Comparison of ENCODE assay signal across 14 cellular contexts in the genomic region with DNA sequence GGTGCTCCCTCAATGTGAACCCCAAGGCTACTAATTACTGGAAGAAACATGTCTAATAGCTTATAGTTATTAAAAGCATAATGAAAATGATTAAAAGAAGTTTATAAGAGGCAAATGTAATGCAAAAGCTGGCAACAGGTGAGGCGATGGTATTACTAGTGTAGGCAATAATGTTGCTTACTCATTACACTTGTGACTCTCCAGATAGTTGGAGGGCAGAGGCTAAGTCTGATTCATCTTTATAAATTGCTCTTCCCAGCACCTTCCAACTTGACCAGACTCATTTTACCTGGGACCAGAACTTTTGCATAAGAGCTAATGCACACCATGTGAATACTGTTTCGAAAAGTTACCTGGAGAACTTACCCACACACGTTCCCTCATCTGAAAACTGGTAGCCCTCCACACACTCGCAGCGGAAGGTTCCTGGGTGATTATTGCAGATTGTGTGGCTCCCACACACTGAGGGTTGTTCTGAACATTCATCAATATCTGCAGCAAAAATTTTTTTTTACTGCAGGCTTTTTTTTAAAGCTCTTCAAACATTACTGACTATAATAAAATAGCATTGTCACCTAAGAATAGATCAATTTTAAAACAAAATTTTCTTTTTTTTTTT. TPM values are rescaled to one million over a fixed set of nuclear protein-coding genes. Genes with fewer than 3 reads are reported as not detected.
DNase-seq lines count a peak whose midpoint lies in the region; ATAC-seq and TF ChIP-seq lines count a peak whose summit lies in the region.
"Had no signal": no experiment of that assay in that cellular context is flagged by ENCODE, and none has a peak within 500 bp of the region (broad histone marks: within the 10 kb centered on the region; RNA-seq: fewer than 3 reads in every experiment).

No MANE protein-coding gene starts in this region.

- peak; percentile 31 for ATAC-seq in left lung
- ATAC-seq in upper lobe of left lung (ENCODE audit: low FRiP score in 2 of 2), result no peak
- ATAC-seq: activated CD8-positive, alpha-beta T cell treated with anti-CD3 and anti-CD28 coated beads, Interleukin-2, amount 10 ng/mL, durations not matched to agents 7 days and 5 days; stimulated activated effector memory CD8-positive, alpha-beta T cell treated with anti-CD3 and anti-CD28 coated beads, Interleukin-12 subunit alpha, Interleukin-12 subunit beta, amount 100 ng/mL, for 72 hours had no signal

- no peaks in the 10 kb centered on the region for H3K27me3 ChIP-seq in mammary epithelial cell (ENCODE audit: insufficient read depth, low read length)
- H3K27me3 ChIP-seq in left lung, result no peaks in the 10 kb centered on the region
- no peaks in the 10 kb centered on the region for H3K27me3 ChIP-seq in upper lobe of left lung

- no peaks in the 10 kb centered on the region for H4K20me1 ChIP-seq in mammary epithelial cell (ENCODE audit: insufficient read depth, low read length)

- peak overlapping the region; percentile 61 for H3K4me2 ChIP-seq in mammary epithelial cell (ENCODE audit: insufficient read depth, low read depth, low read length)

- H3K27ac ChIP-seq in mammary epithelial cell (ENCODE audit: insufficient read depth, low read depth, low read length) (peak overlapping the region; percentile 28), left lung (no peak overlapping the region), upper lobe of left lung (peak overlapping the region in 3 of 4 donors; percentile 75 to 76 (median 75)), coronary artery (peak overlapping the region in 1 of 2 donors; percentile 58)

- H3K79me2 ChIP-seq in mammary epithelial cell (ENCODE audit: insufficient read depth, low read length), result no peaks in the 10 kb centered on the region

- BruUV-seq in mammary epithelial cell (replicated peaks; lab: Mats Ljungman, UMichigan), result no TSS peak

- in situ Hi-C loops in mammary epithelial cell (cut with MboI; ENCODE audit: low sequenced_read_pairs in 2 of 2), result no loop called here

- CTCF ChIA-PET in mammary epithelial cell (lab: Charles Lee; ENCODE audit: low non-redundant PET), result interaction anchor here (0.7 kb wide), 1 partner anchor 1034 kb away, joined by 4 read pairs; no protein-coding TSS in a partner anchor

- H2AFZ ChIP-seq in mammary epithelial cell (ENCODE audit: low read depth, low read length), result no peak overlapping the region

- DNase-seq in HS-5 (ENCODE audit: low read depth) (peak; percentile 29), mammary epithelial cell (peak; percentile 92), left lung (no peak), upper lobe of left lung (no peak), NCI-H2227 (lab: John Stamatoyannopoulos, UW; ENCODE audit: unreplicated experiment) (no peak), coronary artery (ENCODE audit: low spot score) (no peak)
- no peak for DNase-seq in activated T-cell treated with anti-CD3 and anti-CD28 coated beads, Interleukin-2, amount 50 U/mL, for 48 hours
- DNase-seq: activated CD8-positive, alpha-beta T cell treated with anti-CD3 and anti-CD28 coated beads, Interleukin-2, amount 10 ng/mL, durations not matched to agents 7 days and 5 days; CD8-positive, alpha-beta memory T cell; NCI-H1436; NCI-H526 treated with DMSO at 0.1 percent for 48 hours; SIG-M5; stimulated activated CD4-positive, alpha-beta T cell treated with anti-CD3 and anti-CD28 coated beads, Interleukin-2, amount 100 ng/mL, for 48 hours had no signal

- dilution Hi-C loops in mammary epithelial cell (cut with HindIII; ENCODE audit: low sequenced_read_pairs), result loop anchor here (5.0 kb wide), 2 partner anchors 45 to 75 kb away; no protein-coding TSS in a partner anchor

- TF ChIP-seq EP300 in upper lobe of left lung (IDR thresholded peaks at IDR 0.05), result no peak

- H3K4me3 ChIP-seq in mammary epithelial cell (replicated peaks in 1 of 3; ENCODE audit: insufficient read depth in 1 of 3, low read depth in 2 of 3, low read length in 3 of 3), result no peak overlapping the region
- no peak overlapping the region for H3K4me3 ChIP-seq in left lung
- no peak overlapping the region for H3K4me3 ChIP-seq in upper lobe of left lung
- H3K4me3 ChIP-seq in coronary artery, result no peak overlapping the region

- no peak for TF ChIP-seq POLR2A in upper lobe of left lung (IDR thresholded peaks at IDR 0.05)

- H3K4me1 ChIP-seq in mammary epithelial cell (ENCODE audit: insufficient read depth, low read length), result peaks cover 19% of the 10 kb centered on the region
- H3K4me1 ChIP-seq in left lung, result no peaks in the 10 kb centered on the region
- H3K4me1 ChIP-seq in upper lobe of left lung, result peaks cover 0 to 15% (median 9%) of the 10 kb centered on the region in 4 donors

- H3K9ac ChIP-seq in mammary epithelial cell (ENCODE audit: insufficient read depth, low read length), result no peak overlapping the region

- H3K9me3 ChIP-seq in mammary epithelial cell (replicated peaks; ENCODE audit: insufficient read depth, low read length) (no peaks in the 10 kb centered on the region), left lung (no peaks in the 10 kb centered on the region), upper lobe of left lung (no peaks in the 10 kb centered on the region)

- H3K36me3 ChIP-seq in mammary epithelial cell (ENCODE audit: insufficient read depth, low read length) (no peaks in the 10 kb centered on the region), left lung (no peaks in the 10 kb centered on the region), upper lobe of left lung (peaks cover 0 to 52% (median under 1%) of the 10 kb centered on the region in 4 donors)

- TF ChIP-seq CTCF in mammary epithelial cell (conservative IDR thresholded peaks at IDR 0.05 in 1 of 2, IDR thresholded peaks at IDR 0.05 in 1 of 2; ENCODE audit: extremely low read depth in 1 of 2, insufficient read depth in 1 of 2, low read depth in 1 of 2, low read length in 2 of 2), result no peak
- TF ChIP-seq CTCF in left lung (IDR thresholded peaks at IDR 0.05), result no peak
- no peak for TF ChIP-seq CTCF in upper lobe of left lung (IDR thresholded peaks at IDR 0.05)
- TF ChIP-seq CTCF in coronary artery (IDR thresholded peaks at IDR 0.05), result no peak

- 57% methylated on average over 4 of the region's 5 CpGs for WGBS in mammary epithelial cell (ENCODE audit: low coverage, missing lambda C conversion rate)
- 96 to 97% methylated on average over 5 of the region's 5 CpGs for WGBS in upper lobe of left lung, 2 donors

- intact Hi-C loops in mammary epithelial cell (cut with micrococcal nuclease), result no loop called here
- intact Hi-C loops in left lung (cut with DNase I), result no loop called here

RNA-seq across cellular contexts. Expression of a gene that starts 48.0 kb away (rescaled TPM):
- total RNA-seq in mammary epithelial cell (10 to 100 TPM in 1 of 2 donors, 1 to 10 TPM in 1; 8.0 to 21.3 TPM), left lung (10 to 100 TPM; 55.4 to 77.4 TPM), upper lobe of left lung (10 to 100 TPM; 26.8 to 81.1 (median 46.1) TPM)
- polyA plus RNA-seq in mammary epithelial cell, result 3.7 TPM
- 13.8 TPM for polyA minus RNA-seq in mammary epithelial cell
- polyA plus RNA-seq: CD8-positive, alpha-beta memory T cell had no signal

Comparison
In these comparisons a context has a peak if more than half of its experiments do, and no peak if none do; other contexts are left out.
1. DNase-seq: peak in HS-5 (single experiment) and mammary epithelial cell (single experiment); none in left lung (0 of 2), upper lobe of left lung (0 of 2), activated T-cell treated with anti-CD3 and anti-CD28 coated beads, Interleukin-2, amount 50 U/mL, for 48 hours (0 of 2), NCI-H2227 (single experiment) and coronary artery (single experiment).
2. H3K27ac ChIP-seq: peak in mammary epithelial cell (single experiment) and upper lobe of left lung (3 of 4); none in left lung (0 of 2).